15 cellular contexts compared by ENCODE assay signal in genomic region chr2:113707106-113707505, GRCh38. TPM values are rescaled to one million over a fixed set of nuclear protein-coding genes. Genes with fewer than 3 reads are reported as not detected.
DNase-seq lines count a peak whose midpoint lies in the region; ATAC-seq and TF ChIP-seq lines count a peak whose summit lies in the region.
"Had no signal": no experiment of that assay in that cellular context is flagged by ENCODE, and none has a peak within 500 bp of the region (broad histone marks: within the 10 kb centered on the region; RNA-seq: fewer than 3 reads in every experiment).

No MANE protein-coding gene starts in this region.

- TF ChIP-seq POLR2A in suprapubic skin (IDR thresholded peaks at IDR 0.05), result no peak

- H3K4me1 ChIP-seq in adipocyte (ENCODE audit: control insufficient read depth, insufficient read depth, low read length) (peaks cover 7% of the 10 kb centered on the region), mesenchymal stem cell (ENCODE audit: control insufficient read depth, insufficient read depth, low read depth, low read length) (no peaks in the 10 kb centered on the region), OCI-LY7 (ENCODE audit: insufficient read depth, low read length, poor library complexity, severe bottlenecking) (no peaks in the 10 kb centered on the region), suprapubic skin (no peaks in the 10 kb centered on the region)

- H2AFZ ChIP-seq in mesenchymal stem cell (ENCODE audit: low read depth, low read length) (no peak overlapping the region), OCI-LY7 (ENCODE audit: low read length) (no peak overlapping the region)

- H3K4me3 ChIP-seq in adipocyte (ENCODE audit: low read length), result no peak overlapping the region
- H3K4me3 ChIP-seq in fibroblast of the aortic adventitia (ENCODE audit: low read depth, low read length), result no peak overlapping the region
- H3K4me3 ChIP-seq in mesenchymal stem cell (ENCODE audit: insufficient read depth in 1 of 2, low read depth in 1 of 2, low read length in 2 of 2), result no peak overlapping the region
- no peak overlapping the region for H3K4me3 ChIP-seq in OCI-LY7 (ENCODE audit: low read depth, low read length, poor library complexity, severe bottlenecking)
- H3K4me3 ChIP-seq in suprapubic skin, result no peak overlapping the region

- no peaks in the 10 kb centered on the region for H3K79me2 ChIP-seq in OCI-LY7 (ENCODE audit: insufficient read depth, low read depth, low read length)

- no TSS peak for BruUV-seq in OCI-LY7 (replicated peaks; lab: Mats Ljungman, UMichigan)

- H2BK5ac ChIP-seq in mesenchymal stem cell (ENCODE audit: low read depth, low read length, poor library complexity, severe bottlenecking), result no peak overlapping the region

- no peak overlapping the region for H4K91ac ChIP-seq in mesenchymal stem cell (ENCODE audit: low read length)

- no peak overlapping the region for H4K8ac ChIP-seq in mesenchymal stem cell (ENCODE audit: low read length)

- H3K4me2 ChIP-seq in mesenchymal stem cell (ENCODE audit: low read length, poor library complexity, severe bottlenecking) (no peak overlapping the region), OCI-LY7 (ENCODE audit: low read length) (no peak overlapping the region)

- CTCF ChIA-PET in OCI-LY7 (lab: Charles Lee; ENCODE audit: unreplicated experiment), result no interaction called here

- H2BK12ac ChIP-seq in mesenchymal stem cell (ENCODE audit: low read length in 2 of 2), result no peak overlapping the region

- H3K36me3 ChIP-seq in adipocyte (ENCODE audit: control insufficient read depth, insufficient read depth, low read length, severe bottlenecking), result peaks cover 40% of the 10 kb centered on the region
- peaks cover 22 to 71% of the 10 kb centered on the region in 2 experiments for H3K36me3 ChIP-seq in mesenchymal stem cell (ENCODE audit: control insufficient read depth in 1 of 2, insufficient read depth in 2 of 2, low read depth in 1 of 2, low read length in 2 of 2)
- peaks cover 10% of the 10 kb centered on the region for H3K36me3 ChIP-seq in OCI-LY7 (ENCODE audit: insufficient read depth, low read length)
- H3K36me3 ChIP-seq in suprapubic skin, result peaks cover 22% of the 10 kb centered on the region

- TF ChIP-seq CTCF in fibroblast of the aortic adventitia (IDR thresholded peaks at IDR 0.05; ENCODE audit: insufficient read depth, low read length), result no peak
- no peak for TF ChIP-seq CTCF in OCI-LY7 (conservative IDR thresholded peaks at IDR 0.05; ENCODE audit: low read length)
- no peak for TF ChIP-seq CTCF in suprapubic skin (IDR thresholded peaks at IDR 0.05)

- H3K23ac ChIP-seq in mesenchymal stem cell (ENCODE audit: low read length in 2 of 2), result no peak overlapping the region

- no peaks in the 10 kb centered on the region for H4K20me1 ChIP-seq in OCI-LY7 (ENCODE audit: insufficient read depth, low read length)

- POLR2A ChIA-PET in OCI-LY7 (lab: Charles Lee), result interaction anchor here (0.7 to 2.3 kb wide), 4 partner anchors 11 to 240 kb away, joined by 3 to 11 read pairs (median 3); partner anchors contain the start of gene SLC35F5

- H3K79me1 ChIP-seq in mesenchymal stem cell (replicated peaks; ENCODE audit: low read length, poor library complexity, severe bottlenecking), result peaks cover 6% of the 10 kb centered on the region

- DNase-seq in NCI-H748 (lab: John Stamatoyannopoulos, UW; ENCODE audit: unreplicated experiment), result peak; percentile 14
- DNase-seq in NCI-H748 treated with DMSO at 0.1 percent for 48 hours (lab: John Stamatoyannopoulos, UW), result no peak
- peak; percentile 48 for DNase-seq in adipocyte (ENCODE audit: low read depth)
- peak; percentile 29 for DNase-seq in fibroblast of the aortic adventitia (ENCODE audit: low read depth)
- peak; percentile 21 for DNase-seq in mesenchymal stem cell
- no peak for DNase-seq in OCI-LY7 (ENCODE audit: low spot score)
- DNase-seq in suprapubic skin (ENCODE audit: low spot score in 2 of 2), result no peak
- DNase-seq: Caco-2, DMS53, H9, NCI-H1694 treated with DMSO at 0.1 percent for 48 hours, NCI-H446, SIG-M5 had no signal

- intact Hi-C loops in OCI-LY7 (cut with micrococcal nuclease; ENCODE audit: unreplicated experiment), result no loop called here

- H3K9me3 ChIP-seq in adipocyte (ENCODE audit: control insufficient read depth, low read length) (no peaks in the 10 kb centered on the region), mesenchymal stem cell (ENCODE audit: control insufficient read depth, low read length) (no peaks in the 10 kb centered on the region), OCI-LY7 (ENCODE audit: low read length) (no peaks in the 10 kb centered on the region), suprapubic skin (no peaks in the 10 kb centered on the region)
- H3K9me3 ChIP-seq: Caco-2 had no signal

- H3K14ac ChIP-seq in mesenchymal stem cell (ENCODE audit: low read length in 2 of 2), result no peak overlapping the region

- H2BK120ac ChIP-seq in mesenchymal stem cell (ENCODE audit: low read depth, low read length), result no peak overlapping the region

- TF ChIP-seq EP300 in suprapubic skin (IDR thresholded peaks at IDR 0.05), result no peak

- H3K9me2 ChIP-seq in OCI-LY7 (ENCODE audit: insufficient read depth, low read length), result no peaks in the 10 kb centered on the region

- H3K9ac ChIP-seq in adipocyte (ENCODE audit: low read length) (no peak overlapping the region), mesenchymal stem cell (ENCODE audit: low read length) (no peak overlapping the region)

- no peak for ATAC-seq in GM19397 (IDR thresholded peaks at IDR 0.05; ENCODE audit: unreplicated experiment)

- no peak overlapping the region for H2BK15ac ChIP-seq in mesenchymal stem cell (ENCODE audit: low read depth, poor library complexity, severe bottlenecking)

- WGBS in mesenchymal stem cell, result 100% methylated on average over 1 of the region's 1 CpG
- 58% methylated on average over 1 of the region's 1 CpG for WGBS in suprapubic skin

- no peak overlapping the region for H3K27ac ChIP-seq in mesenchymal stem cell (ENCODE audit: low read length, poor library complexity, severe bottlenecking)
- no peak overlapping the region for H3K27ac ChIP-seq in OCI-LY7 (ENCODE audit: low read depth, low read length, poor library complexity, severe bottlenecking)
- H3K27ac ChIP-seq in suprapubic skin, result no peak overlapping the region
- H3K27ac ChIP-seq: 22Rv1 had no signal

- no peak overlapping the region for H3K18ac ChIP-seq in mesenchymal stem cell (ENCODE audit: low read depth in 1 of 2, low read length in 2 of 2)

- no peak overlapping the region for H3K4ac ChIP-seq in mesenchymal stem cell (ENCODE audit: low read depth in 1 of 2, low read length in 2 of 2)

- H3K27me3 ChIP-seq in adipocyte (replicated peaks; ENCODE audit: control insufficient read depth, insufficient read depth, low read length), result no peaks in the 10 kb centered on the region
- H3K27me3 ChIP-seq in mesenchymal stem cell (ENCODE audit: control insufficient read depth in 1 of 2, insufficient read depth in 1 of 2, low read length in 2 of 2), result no peaks in the 10 kb centered on the region
- no peaks in the 10 kb centered on the region for H3K27me3 ChIP-seq in suprapubic skin

- H2AK5ac ChIP-seq in mesenchymal stem cell (ENCODE audit: low read length, severe bottlenecking), result no peak overlapping the region

RNA-seq across cellular contexts. Expression of gene SLC35F5, which starts 49.3 kb away (rescaled TPM):
- 164 and 174 TPM in 2 replicates for total RNA-seq in fibroblast of the aortic adventitia (ENCODE audit: low replicate concordance)
- polyA plus RNA-seq in mesenchymal stem cell (2013, experiment 1 of 2), result 46.0 TPM
- 48.9 TPM for polyA plus RNA-seq in mesenchymal stem cell (2013, experiment 2 of 2)
- 45.4 and 51.1 TPM in 2 replicates for total RNA-seq in OCI-LY7 (2014; rRNA removed; shearing (Covaris generic))
- total RNA-seq in OCI-LY7 (2022), result 56.3 and 58.8 TPM in 2 replicates
- 100 to 1,000 TPM in 1 of 4 donors, 10 to 100 TPM in 3; 90.3 to 116 (median 96.4) TPM for total RNA-seq in suprapubic skin

Comparison
In these comparisons a context has a peak if more than half of its experiments do, and no peak if none do; other contexts are left out.
1. DNase-seq: peak in NCI-H748 (single experiment), adipocyte (single experiment), fibroblast of the aortic adventitia (single experiment) and mesenchymal stem cell (single experiment); none in NCI-H748 treated with DMSO at 0.1 percent for 48 hours (single experiment), OCI-LY7 (single experiment) and suprapubic skin (0 of 2).